ENCODE assay signal across 25 cellular contexts in the genomic region with DNA sequence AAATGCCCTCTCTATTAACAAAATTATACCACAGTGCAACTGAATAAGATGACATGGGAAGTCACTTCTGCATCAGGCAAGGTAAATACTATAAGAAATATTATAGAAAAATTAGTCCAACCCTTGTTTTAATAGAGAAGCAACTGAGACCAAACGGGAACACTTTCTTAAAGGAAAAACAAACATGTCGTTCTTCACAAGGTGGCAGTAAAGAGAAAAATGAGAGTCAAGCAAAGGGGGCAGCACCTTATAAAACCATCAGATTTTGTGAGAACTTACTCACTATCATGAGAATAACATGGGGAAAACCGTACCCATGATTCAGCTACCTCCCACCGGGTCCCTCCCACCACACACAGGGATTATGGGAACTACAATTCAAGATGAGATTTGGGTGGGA.
DNase-seq lines count a peak whose midpoint lies in the region; ATAC-seq, FAIRE-seq and TF ChIP-seq lines count a peak whose summit lies in the region.
"Had no signal": no experiment of that assay in that cellular context is flagged by ENCODE, and none has a peak within 500 bp of the region (broad histone marks: within the 10 kb centered on the region; RNA-seq: fewer than 3 reads in every experiment).

No MANE protein-coding gene starts in this region.

- H3K9me3 Mint-ChIP-seq in glutamatergic neuron (ENCODE audit: unreplicated experiment) = no peaks in the 10 kb centered on the region
- H3K9me3 Mint-ChIP-seq: activated naive CD4-positive, alpha-beta T cell treated with anti-CD3 and anti-CD28 coated beads, Interleukin-2, amount 50 U/mL, for 72 hours; activated T-helper 17 cell treated with anti-CD3 and anti-CD28 coated beads, Interleukin-2, amount 50 U/mL, for 72 hours; neural crest cell had no signal

- CTCF ChIA-PET in Panc1 (lab: Charles Lee) = no interaction called here

- H3K4me3 ChIP-seq in Panc1 (ENCODE audit: low read depth in 2 of 2, low read length in 2 of 2) = no peak overlapping the region
- H3K4me3 ChIP-seq: gastroesophageal sphincter, stomach, transverse colon had no signal

- ATAC-seq in Panc1 = no peak
- no peak for ATAC-seq in GM18520 (IDR thresholded peaks at IDR 0.05; ENCODE audit: unreplicated experiment)
- ATAC-seq: activated naive CD4-positive, alpha-beta T cell treated with anti-CD3 and anti-CD28 coated beads, Interleukin-2, amount 50 U/mL, for 72 hours; activated T-helper 17 cell treated with anti-CD3 and anti-CD28 coated beads, Interleukin-2, amount 50 U/mL, for 72 hours; gastroesophageal sphincter; left ventricle myocardium superior had no signal

- H3K9me3 ChIP-seq in Panc1 (ENCODE audit: control insufficient read depth, insufficient read depth, low read depth, low read length) = no peaks in the 10 kb centered on the region
- H3K9me3 ChIP-seq: gastroesophageal sphincter, stomach, transverse colon had no signal

- intact Hi-C loops in Panc1 (cut with micrococcal nuclease; ENCODE audit: unreplicated experiment) = loop anchor here (5.0 to 10.0 kb wide), 3 partner anchors 481 to 911 kb away; partner anchors contain the start of gene CRIM1

- POLR2A ChIA-PET in Panc1 (lab: Charles Lee) = no interaction called here

- H3K27ac ChIP-seq in Panc1 (ENCODE audit: low read length) = no peak overlapping the region
- H3K27ac ChIP-seq: gastroesophageal sphincter, stomach, transverse colon had no signal

- no peaks in the 10 kb centered on the region for H3K36me3 ChIP-seq in Panc1 (ENCODE audit: control insufficient read depth, insufficient read depth, low read length)
- H3K36me3 ChIP-seq: gastroesophageal sphincter, stomach, transverse colon had no signal

- no peaks in the 10 kb centered on the region for H3K36me3 Mint-ChIP-seq in glutamatergic neuron (ENCODE audit: unreplicated experiment)
- H3K36me3 Mint-ChIP-seq: activated naive CD4-positive, alpha-beta T cell treated with anti-CD3 and anti-CD28 coated beads, Interleukin-2, amount 50 U/mL, for 72 hours; CD4-positive, CD25-positive, alpha-beta regulatory T cell had no signal

- BruUV-seq in Panc1 (replicated peaks; lab: Mats Ljungman, UMichigan) = no TSS peak

- DNase-seq in D721Med (ENCODE audit: insufficient read length, low spot score) (no peak), HT-29 (ENCODE audit: low spot score) (peak; percentile 10), Panc1 (ENCODE audit: low read depth, low spot score) (no peak), glutamatergic neuron (no peak), glomerular visceral epithelial cell (ENCODE audit: extremely low spot score) (no peak), HuH-7.5 (ENCODE audit: low spot score) (no peak), middle frontal gyrus (ENCODE audit: extremely low spot score, low spot score) (no peak)
- DNase-seq: activated CD4-positive, alpha-beta T cell treated with anti-CD3 and anti-CD28 coated beads, Interleukin-2, amount 50 U/mL, for 4 hours; activated CD4-positive, CD25-positive, alpha-beta regulatory T cell; activated CD8-positive, alpha-beta memory T cell treated with anti-CD3 and anti-CD28 coated beads, Interleukin-2, amount 50 U/mL, for 4 hours; anterior cingulate cortex; CD4-positive, CD25-positive, alpha-beta regulatory T cell; DMS 273 treated with DMSO at 0.1 percent for 48 hours; islet precursor cell; left ventricle myocardium superior; NCI-H446 treated with DMSO at 0.1 percent for 48 hours; stomach; T1000; transverse colon had no signal

- H3K27me3 Mint-ChIP-seq in glutamatergic neuron (ENCODE audit: unreplicated experiment) = peaks cover 3% of the 10 kb centered on the region
- H3K27me3 Mint-ChIP-seq: CD4-positive, CD25-positive, alpha-beta regulatory T cell had no signal

- TF ChIP-seq CTCF in D721Med (IDR thresholded peaks at IDR 0.05; ENCODE audit: insufficient read depth, missing control alignments) = peak; percentile 1
- peak; percentile 31 for TF ChIP-seq CTCF in Panc1 (IDR thresholded peaks at IDR 0.05)
- peak; percentile 10 for TF ChIP-seq CTCF in glutamatergic neuron (IDR thresholded peaks at IDR 0.05; ENCODE audit: partially characterized antibody, unreplicated experiment)

- FAIRE-seq in D721Med (lab: Jason Lieb, UNC) = no peak
- FAIRE-seq: endometrium had no signal

- H3K4me1 Mint-ChIP-seq in glutamatergic neuron (ENCODE audit: low read depth, unreplicated experiment) = peaks cover 2% of the 10 kb centered on the region
- H3K4me1 Mint-ChIP-seq: activated T-helper 17 cell treated with anti-CD3 and anti-CD28 coated beads, Interleukin-2, amount 50 U/mL, for 72 hours; CD4-positive, CD25-positive, alpha-beta regulatory T cell; neural crest cell had no signal

- in situ Hi-C loops in Panc1 (cut with HindIII; ENCODE audit: low pct_unique_long_range_greater_than_20kb, low sequenced_read_pairs) = no loop called here

- H3K27ac Mint-ChIP-seq in glutamatergic neuron (ENCODE audit: unreplicated experiment) = no peak overlapping the region
- H3K27ac Mint-ChIP-seq: activated T-helper 17 cell treated with anti-CD3 and anti-CD28 coated beads, Interleukin-2, amount 50 U/mL, for 72 hours; CD4-positive, CD25-positive, alpha-beta regulatory T cell had no signal

- H3K4me3 Mint-ChIP-seq in glutamatergic neuron (ENCODE audit: unreplicated experiment) = no peak overlapping the region
- H3K4me3 Mint-ChIP-seq: activated T-helper 17 cell treated with anti-CD3 and anti-CD28 coated beads, Interleukin-2, amount 50 U/mL, for 72 hours; CD4-positive, CD25-positive, alpha-beta regulatory T cell; neural crest cell had no signal

- H3K4me1 ChIP-seq in Panc1 (ENCODE audit: control insufficient read depth, insufficient read depth, low read length) = no peaks in the 10 kb centered on the region
- H3K4me1 ChIP-seq: gastroesophageal sphincter, stomach, transverse colon had no signal

- no peaks in the 10 kb centered on the region for H3K27me3 ChIP-seq in Panc1 (ENCODE audit: control insufficient read depth, insufficient read depth, low read length)
- H3K27me3 ChIP-seq: gastroesophageal sphincter, stomach, transverse colon had no signal
